Comparison of ENCODE assay signal across 11 cellular contexts in genomic region chr5:142807378-142807911, GRCh38. TPM values are rescaled to one million over a fixed set of nuclear protein-coding genes. Genes with fewer than 3 reads are reported as not detected.
DNase-seq lines count a peak whose midpoint lies in the region; ATAC-seq and TF ChIP-seq lines count a peak whose summit lies in the region.
"Had no signal": no experiment of that assay in that cellular context is flagged by ENCODE, and none has a peak within 500 bp of the region (broad histone marks: within the 10 kb centered on the region; RNA-seq: fewer than 3 reads in every experiment).

No MANE protein-coding gene starts in this region.

- intact Hi-C loops in spleen (cut with DNase I; ENCODE audit: low total_unique reads) = no loop called here

- H3K27me3 Mint-ChIP-seq in T-helper 2 cell treated with Interferon-gamma antibody and Interleukin-4, amounts not matched to agents 5 μg/mL and 100 μg/mL, for 36 hours (ENCODE audit: low read depth) = no peaks in the 10 kb centered on the region

- peaks cover 3% of the 10 kb centered on the region for H3K36me3 Mint-ChIP-seq in T-helper 2 cell treated with Interferon-gamma antibody and Interleukin-4, amounts not matched to agents 5 μg/mL and 100 μg/mL, for 36 hours (ENCODE audit: low read depth)

- no peak overlapping the region for H3K4me3 ChIP-seq in cardiac muscle cell
- peak overlapping the region in 1 of 8 donors; percentile 21 for H3K4me3 ChIP-seq in spleen
- H3K4me3 ChIP-seq: body of pancreas had no signal

- peak overlapping the region; percentile 77 for H3K27ac ChIP-seq in cardiac muscle cell
- peak overlapping the region in 6 of 8 donors; percentile 16 to 78 (median 66) for H3K27ac ChIP-seq in spleen

- no peaks in the 10 kb centered on the region for H3K9me3 Mint-ChIP-seq in T-helper 2 cell treated with Interferon-gamma antibody and Interleukin-4, amounts not matched to agents 5 μg/mL and 100 μg/mL, for 36 hours

- H3K4me1 ChIP-seq in cardiac muscle cell (ENCODE audit: low read depth) = peaks cover 16% of the 10 kb centered on the region
- H3K4me1 ChIP-seq in spleen = peaks cover 15 to 100% (median 59%) of the 10 kb centered on the region in 6 donors

- ATAC-seq in GM21367 (IDR thresholded peaks at IDR 0.05; ENCODE audit: unreplicated experiment) = peak; percentile 73
- ATAC-seq: body of pancreas had no signal

- H3K4me1 Mint-ChIP-seq in T-helper 2 cell treated with Interferon-gamma antibody and Interleukin-4, amounts not matched to agents 5 μg/mL and 100 μg/mL, for 36 hours (ENCODE audit: low read depth) = peaks cover 25% of the 10 kb centered on the region

- TF ChIP-seq CTCF in cardiac muscle cell (IDR thresholded peaks at IDR 0.05; ENCODE audit: low read depth, low read length) (no peak), spleen (IDR thresholded peaks at IDR 0.05 in 8 of 11, conservative IDR thresholded peaks at IDR 0.05 in 3 of 11) (no peak)

- H3K9me3 ChIP-seq in cardiac muscle cell (ENCODE audit: low read depth) (no peaks in the 10 kb centered on the region), spleen (no peaks in the 10 kb centered on the region)
- H3K9me3 ChIP-seq: body of pancreas had no signal

- DNase-seq in HuH-7.5 (ENCODE audit: low spot score) (peak; percentile 36), cardiac muscle cell (ENCODE audit: low read depth in 1 of 2, low spot score in 1 of 2) (no peak), spleen (no peak), COR-L47 (lab: John Stamatoyannopoulos, UW) (no peak), AML-193 (lab: John Stamatoyannopoulos, UW) (no peak), middle frontal gyrus (ENCODE audit: extremely low spot score, low spot score) (no peak)
- no peak for DNase-seq in T-helper 2 cell treated with Interferon-gamma antibody and Interleukin-4, amounts not matched to agents 5 μg/mL and 100 μg/mL, for 36 hours (ENCODE audit: low spot score)
- DNase-seq: activated CD4-positive, CD25-positive, alpha-beta regulatory T cell treated with anti-CD3 and anti-CD28 coated beads, Interleukin-2, amount 50 U/mL, for 72 hours; NCI-H226 had no signal

- H3K36me3 ChIP-seq in cardiac muscle cell (no peaks in the 10 kb centered on the region), spleen (no peaks in the 10 kb centered on the region)

- H3K27ac Mint-ChIP-seq in T-helper 2 cell treated with Interferon-gamma antibody and Interleukin-4, amounts not matched to agents 5 μg/mL and 100 μg/mL, for 36 hours = no peak overlapping the region

- TF ChIP-seq POLR2A in spleen (IDR thresholded peaks at IDR 0.05) = no peak

- H3K27me3 ChIP-seq in cardiac muscle cell (no peaks in the 10 kb centered on the region), spleen (replicated peaks in 1 of 7) (no peaks in the 10 kb centered on the region)
- H3K27me3 ChIP-seq: body of pancreas had no signal

- 29 to 51% (median 44%) methylated on average over 6 of the region's 6 CpGs for WGBS in spleen, 5 donors

- H3K4me3 Mint-ChIP-seq in T-helper 2 cell treated with Interferon-gamma antibody and Interleukin-4, amounts not matched to agents 5 μg/mL and 100 μg/mL, for 36 hours = no peak overlapping the region

RNA-seq across cellular contexts. Expression of gene ARHGAP26, which starts 37.3 kb away (rescaled TPM):
- total RNA-seq in cardiac muscle cell (10.7 and 16.2 TPM in 2 replicates), spleen (100 to 1,000 TPM in 1 of 7 donors, 10 to 100 TPM in 6; 33.6 to 148 (median 65.9) TPM)
- polyA plus RNA-seq in cardiac muscle cell (12.7 and 12.9 TPM in 2 replicates), spleen (1 to 10 TPM; 4.2 to 5.9 (median 4.2) TPM)
